Comparison of ENCODE assay signal across 29 cellular contexts in the genomic region with DNA sequence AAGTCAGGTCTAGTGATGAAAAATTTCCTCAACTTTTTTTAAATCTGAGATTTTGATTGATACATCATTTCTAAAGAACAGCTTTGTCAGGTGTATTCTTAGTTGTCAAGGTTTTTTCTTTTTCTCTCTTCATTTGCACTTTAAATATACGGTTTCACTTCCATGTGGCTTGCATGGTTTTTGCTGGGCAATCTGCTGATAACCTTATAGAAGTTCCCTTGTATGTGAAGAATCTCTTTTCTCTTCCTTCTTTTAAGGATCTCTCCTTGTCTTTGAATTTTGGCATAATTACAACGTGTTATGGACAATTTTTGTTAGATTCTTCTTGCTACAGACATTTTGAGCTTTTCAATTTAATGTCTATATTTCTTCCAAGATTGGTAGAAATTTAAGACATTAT.
"Had no signal": no experiment of that assay in that cellular context is flagged by ENCODE, and none has a peak within 500 bp of the region (broad histone marks: within the 10 kb centered on the region; RNA-seq: fewer than 3 reads in every experiment).

No MANE protein-coding gene starts in this region.

- H3K4me3 ChIP-seq: dorsolateral prefrontal cortex, gastrocnemius medialis, lung, mucosa of descending colon, prostate gland, skin epidermis, suprapubic skin, transverse colon, upper lobe of right lung, uterus had no signal

- H3K79me2 ChIP-seq: parathyroid adenoma had no signal

- H3K4me2 ChIP-seq: neural progenitor cell had no signal

- H3K4me3 Mint-ChIP-seq: mesothelial cell of epicardium; natural killer cell treated with Interleukin-12 subunit alpha and Interleukin-12 subunit beta and Interleukin-15 and Interleukin-18, amount 100 ng/mL, for 72 hours; neural progenitor cell; stimulated activated naive B cell treated with anti-CD40 and anti-IgM and Interleukin-4, amounts not matched to agents 10 μg/mL and 1 μg/mL and 100 μg/mL, for 72 hours; stimulated activated naive CD8-positive, alpha-beta T cell treated with anti-CD3 and anti-CD28 coated beads, Interleukin-15, Interleukin-2, amounts not matched to agents 100 ng/mL and 50 ng/mL, for 24 hours had no signal

- ATAC-seq: esophagus mucosa; gastrocnemius medialis; left lobe of liver; mucosa of descending colon; natural killer cell treated with Interleukin-12 subunit alpha and Interleukin-12 subunit beta and Interleukin-15 and Interleukin-18, amount 100 ng/mL, for 72 hours; right cardiac atrium; stimulated activated naive B cell treated with anti-CD40 and anti-IgM and Interleukin-4, amounts not matched to agents 10 μg/mL and 1 μg/mL and 100 μg/mL, for 72 hours; upper lobe of right lung had no signal

- H3K9ac ChIP-seq: neural progenitor cell, parathyroid adenoma had no signal

- H3K36me3 ChIP-seq: upper lobe of right lung, uterus had no signal

- H3K27me3 ChIP-seq: dorsolateral prefrontal cortex, gastrocnemius medialis, neural progenitor cell, suprapubic skin, transverse colon, upper lobe of right lung, uterus had no signal

- H3K27ac Mint-ChIP-seq: mesothelial cell of epicardium; natural killer cell treated with Interleukin-12 subunit alpha and Interleukin-12 subunit beta and Interleukin-15 and Interleukin-18, amount 100 ng/mL, for 72 hours; neural progenitor cell; stimulated activated naive B cell treated with anti-CD40 and anti-IgM and Interleukin-4, amounts not matched to agents 10 μg/mL and 1 μg/mL and 100 μg/mL, for 72 hours; stimulated activated naive CD8-positive, alpha-beta T cell treated with anti-CD3 and anti-CD28 coated beads, Interleukin-15, Interleukin-2, amounts not matched to agents 100 ng/mL and 50 ng/mL, for 24 hours had no signal

- H3K27me3 Mint-ChIP-seq: naive B cell; natural killer cell treated with Interleukin-12 subunit alpha and Interleukin-12 subunit beta and Interleukin-15 and Interleukin-18, amount 100 ng/mL, for 72 hours; stimulated activated naive B cell treated with anti-CD40 and anti-IgM and Interleukin-4, amounts not matched to agents 10 μg/mL and 1 μg/mL and 100 μg/mL, for 72 hours; stimulated activated naive CD8-positive, alpha-beta T cell treated with anti-CD3 and anti-CD28 coated beads, Interleukin-15, Interleukin-2, amounts not matched to agents 100 ng/mL and 50 ng/mL, for 24 hours had no signal

- FAIRE-seq: colon, kidney had no signal

- H3K4me1 ChIP-seq: gastrocnemius medialis, neural progenitor cell, parathyroid adenoma, prostate gland, suprapubic skin, transverse colon, upper lobe of right lung, uterus had no signal

- H2AFZ ChIP-seq: neural progenitor cell, parathyroid adenoma had no signal

- H3K27ac ChIP-seq: dorsolateral prefrontal cortex, epithelial cell of prostate, gastrocnemius medialis, neural progenitor cell, parathyroid adenoma, prostate gland, skin epidermis, suprapubic skin, transverse colon, upper lobe of right lung, uterus had no signal

- H3K4me1 Mint-ChIP-seq: mesothelial cell of epicardium; naive B cell; neural progenitor cell; stimulated activated naive B cell treated with anti-CD40 and anti-IgM and Interleukin-4, amounts not matched to agents 10 μg/mL and 1 μg/mL and 100 μg/mL, for 72 hours had no signal

- DNase-seq: dorsolateral prefrontal cortex; effector CD4-positive, alpha-beta T cell; foreskin fibroblast; gastrocnemius medialis; head of caudate nucleus; kidney; mesenchymal stem cell; mucosa of descending colon; naive B cell; right cardiac atrium; stimulated activated CD4-positive, alpha-beta T cell treated with anti-CD3 and anti-CD28 coated beads, Interleukin-15, amount 100 ng/mL, for 24 hours; stimulated activated CD4-positive, alpha-beta T cell treated with anti-CD3 and anti-CD28 coated beads, Interleukin-2, amount 100 ng/mL, for 48 hours; stimulated activated naive B cell treated with anti-CD40 and anti-IgM and Interleukin-4, amounts not matched to agents 10 μg/mL and 1 μg/mL and 100 μg/mL, for 72 hours; transverse colon; upper lobe of right lung; uterus had no signal
